Comparison of ENCODE assay signal across 16 cellular contexts in genomic region chr12:7905071-7905470, GRCh38. TPM values are rescaled to one million over a fixed set of nuclear protein-coding genes. Genes with fewer than 3 reads are reported as not detected.
DNase-seq lines count a peak whose midpoint lies in the region; ATAC-seq, FAIRE-seq and TF ChIP-seq lines count a peak whose summit lies in the region.
"Had no signal": no experiment of that assay in that cellular context is flagged by ENCODE, and none has a peak within 500 bp of the region (broad histone marks: within the 10 kb centered on the region; RNA-seq: fewer than 3 reads in every experiment).

No MANE protein-coding gene starts in this region.

- DNase-seq in HepG2 (ENCODE audit: low spot score) (no peak), right lobe of liver (no peak), PC-9 (peak in 1 of 2 experiments; percentile 64), glomerular endothelial cell (ENCODE audit: extremely low read depth, low read depth, low spot score) (peak; percentile 63), NOMO-1 (lab: John Stamatoyannopoulos, UW; ENCODE audit: unreplicated experiment in 2 of 2) (no peak), posterior vena cava (ENCODE audit: low spot score) (no peak), right cardiac atrium (no peak)
- DNase-seq: activated CD4-positive, alpha-beta T cell treated with anti-CD3 and anti-CD28 coated beads for 48 hours; lower lobe of right lung; pancreas; stimulated activated CD4-positive, alpha-beta T cell treated with anti-CD3 and anti-CD28 coated beads, Interleukin-4, amount 100 ng/mL, for 24 hours; stimulated activated naive CD8-positive, alpha-beta T cell treated with anti-CD3 and anti-CD28 coated beads, Interleukin-15, Interleukin-2, amounts not matched to agents 100 U/mL and 50 U/mL, for 24 hours had no signal

- ATAC-seq in HepG2: no peak
- no peak for ATAC-seq in right lobe of liver
- no peak for ATAC-seq in right cardiac atrium
- ATAC-seq in HG03135 (IDR thresholded peaks at IDR 0.05; ENCODE audit: unreplicated experiment): no peak
- ATAC-seq: pancreas; stimulated activated naive CD8-positive, alpha-beta T cell treated with anti-CD3 and anti-CD28 coated beads, Interleukin-15, Interleukin-2, amounts not matched to agents 100 U/mL and 50 U/mL, for 24 hours had no signal

- in situ Hi-C loops in HepG2 (cut with HindIII; ENCODE audit: extremely low pct_ligation_motif_present, low pct_unique_long_range_greater_than_20kb): no loop called here

- no peaks in the 10 kb centered on the region; the same call in 1 of the 2 replicates for H3K9me2 ChIP-seq in PC-9 (ENCODE audit: insufficient read depth)

- BruUV-seq in HepG2 (replicated peaks; lab: Mats Ljungman, UMichigan) (TSS peak; percentile 55), PC-9 (replicated peaks; lab: Mats Ljungman, UMichigan) (no TSS peak)

- WGBS in HepG2 (ENCODE audit: low lambda C conversion rate): 6% methylated on average over 1 of the region's 1 CpG
- 42% methylated on average over 1 of the region's 1 CpG for WGBS in right lobe of liver (ENCODE audit: insufficient coverage, low coverage, low lambda C conversion rate, missing lambda C conversion rate)
- 26% methylated on average over 1 of the region's 1 CpG for WGBS in right cardiac atrium

- TF ChIP-seq POLR2A in HepG2 (IDR thresholded peaks at IDR 0.05; ENCODE audit: insufficient read depth in 1 of 2, low read depth in 2 of 2, low read length in 2 of 2) (no peak), right lobe of liver (IDR thresholded peaks at IDR 0.05) (no peak)

- peak overlapping the region; percentile 26; the same call in 1 of the 2 replicates for H3K9ac ChIP-seq in HepG2 (ENCODE audit: insufficient read depth, low read depth, low read length)

- H4K20me1 ChIP-seq in HepG2 (ENCODE audit: insufficient read depth, low read length) (no peaks in the 10 kb centered on the region), PC-9 (ENCODE audit: insufficient read depth) (no peaks in the 10 kb centered on the region)

- no peak for FAIRE-seq in HepG2 (lab: Jason Lieb, UNC)
- FAIRE-seq: endometrium, pancreas had no signal

- no peaks in the 10 kb centered on the region for H3K36me3 ChIP-seq in HepG2 (replicated peaks in 1 of 2; ENCODE audit: control insufficient read depth in 1 of 2, insufficient read depth in 2 of 2, low read length in 2 of 2)
- H3K36me3 ChIP-seq in right lobe of liver: no peaks in the 10 kb centered on the region
- H3K36me3 ChIP-seq in PC-9 (ENCODE audit: low read depth): no peaks in the 10 kb centered on the region
- H3K36me3 ChIP-seq: ascending aorta, lower lobe of right lung, pancreas had no signal

- H3K4me1 ChIP-seq in HepG2 (ENCODE audit: insufficient read depth, low read length) (peaks cover 48% of the 10 kb centered on the region), right lobe of liver (peaks cover 0 to 2% (median 0%) of the 10 kb centered on the region in 4 donors), PC-9 (replicated peaks; ENCODE audit: insufficient read depth) (peaks cover 23% of the 10 kb centered on the region), right cardiac atrium (ENCODE audit: control insufficient read depth, insufficient read depth, low read length) (no peaks in the 10 kb centered on the region)
- H3K4me1 ChIP-seq: ascending aorta, lower lobe of right lung had no signal

- H3K79me2 ChIP-seq in HepG2 (ENCODE audit: insufficient read depth, low read length) (no peaks in the 10 kb centered on the region), PC-9 (ENCODE audit: low read depth) (no peaks in the 10 kb centered on the region)

- peak overlapping the region in 1 of 3 experiments; percentile 11; a peak in 1 of 6 replicates for H3K4me3 ChIP-seq in HepG2 (replicated peaks in 1 of 3; ENCODE audit: insufficient read depth in 1 of 3, low read depth in 2 of 3, low read length in 3 of 3)
- H3K4me3 ChIP-seq in right lobe of liver: no peak overlapping the region
- no peak overlapping the region for H3K4me3 ChIP-seq in PC-9
- H3K4me3 ChIP-seq in right cardiac atrium (ENCODE audit: low read length): no peak overlapping the region
- H3K4me3 ChIP-seq: ascending aorta, lower lobe of right lung, pancreas had no signal

- no peak for TF ChIP-seq RAD21 in HepG2 (CRISPR knock-in tag; IDR thresholded peaks at IDR 0.05)

- H2AFZ ChIP-seq in HepG2 (ENCODE audit: low read length) (no peak overlapping the region), PC-9 (no peak overlapping the region)

- no peaks in the 10 kb centered on the region for H3K27me3 ChIP-seq in HepG2 (ENCODE audit: control insufficient read depth in 1 of 2, insufficient read depth in 2 of 2, low read length in 2 of 2)
- no peaks in the 10 kb centered on the region for H3K27me3 ChIP-seq in right lobe of liver
- no peaks in the 10 kb centered on the region for H3K27me3 ChIP-seq in PC-9 (ENCODE audit: insufficient read depth, low read depth)
- no peaks in the 10 kb centered on the region for H3K27me3 ChIP-seq in right cardiac atrium (ENCODE audit: control insufficient read depth, insufficient read depth)
- H3K27me3 ChIP-seq: ascending aorta, pancreas had no signal

- peak overlapping the region; percentile 47 for H3K4me2 ChIP-seq in HepG2 (ENCODE audit: low read depth, low read length)
- H3K4me2 ChIP-seq in PC-9: peak overlapping the region; percentile 0; the same call in 1 of the 2 replicates

- TF ChIP-seq EP300 in HepG2 (IDR thresholded peaks at IDR 0.05; ENCODE audit: low read depth in 2 of 2, low read length in 2 of 2) (no peak), HepG2 (CRISPR knock-in tag; IDR thresholded peaks at IDR 0.05; ENCODE audit: borderline replicate concordance) (no peak)

- POLR2A ChIA-PET in HepG2 (lab: Yijun Ruan, JAX): interaction anchor here (1.0 to 4.8 kb wide), 3 partner anchors 14 to 108 kb away, joined by 3 to 58 read pairs (median 7); no protein-coding TSS in a partner anchor
- POLR2A ChIA-PET in PC-9 (lab: Charles Lee; ENCODE audit: unreplicated experiment): interaction anchor here (0.7 kb wide), 1 partner anchor 85 kb away, joined by 3 read pairs; no protein-coding TSS in a partner anchor

- H3F3A ChIP-seq in PC-9 (ENCODE audit: insufficient read depth, low read depth): peaks cover 24% of the 10 kb centered on the region; the same call in 1 of the 2 replicates

- no peaks in the 10 kb centered on the region for H3K9me3 ChIP-seq in HepG2 (ENCODE audit: low read length)
- H3K9me3 ChIP-seq in right lobe of liver: no peaks in the 10 kb centered on the region
- no peaks in the 10 kb centered on the region for H3K9me3 ChIP-seq in PC-9 (ENCODE audit: insufficient read depth, low read depth)
- no peaks in the 10 kb centered on the region for H3K9me3 ChIP-seq in right cardiac atrium (ENCODE audit: control insufficient read depth, low read length)
- H3K9me3 ChIP-seq: ascending aorta, lower lobe of right lung, pancreas had no signal

- no peak for TF ChIP-seq CTCF in HepG2 (CRISPR knock-in tag; IDR thresholded peaks at IDR 0.05)
- no peak for TF ChIP-seq CTCF in right lobe of liver (IDR thresholded peaks at IDR 0.05)
- no peak for TF ChIP-seq CTCF in PC-9 (conservative IDR thresholded peaks at IDR 0.05)

- intact Hi-C loops in HepG2 (cut with micrococcal nuclease; ENCODE audit: unreplicated experiment): no loop called here
- intact Hi-C loops in right lobe of liver (cut with DNase I): no loop called here
- intact Hi-C loops in PC-9 (cut with micrococcal nuclease; ENCODE audit: unreplicated experiment): no loop called here
- intact Hi-C loops in posterior vena cava (cut with DNase I): no loop called here
- intact Hi-C loops in right cardiac atrium (cut with DNase I): no loop called here

- CTCF ChIA-PET in HepG2 (lab: Yijun Ruan, JAX; ENCODE audit: low intra/inter-chr PET ratio, low total read pairs): no interaction called here
- CTCF ChIA-PET in PC-9 (lab: Charles Lee): interaction anchor here (1.0 to 1.1 kb wide), 2 partner anchors 18 to 189 kb away, joined by 5 to 8 read pairs; no protein-coding TSS in a partner anchor

- peak overlapping the region; percentile 78 for H3K27ac ChIP-seq in HepG2 (ENCODE audit: extremely low read length, insufficient read depth, low read length)
- no peak overlapping the region for H3K27ac ChIP-seq in right lobe of liver
- H3K27ac ChIP-seq in PC-9: no peak overlapping the region
- H3K27ac ChIP-seq in right cardiac atrium (ENCODE audit: low read length): no peak overlapping the region
- H3K27ac ChIP-seq: ascending aorta, lower lobe of right lung, pancreas had no signal

RNA-seq across cellular contexts. Expression of gene SLC2A3, which starts 30.9 kb away (rescaled TPM):
- total RNA-seq in HepG2 (2016; rRNA removed; fragmentation: Illumina TruSeq; extraction: Trizol) (22.6 and 39.3 TPM in 2 replicates), right lobe of liver (10 to 100 TPM in 2 of 6 experiments, 1 to 10 TPM in 4; 6.6 to 53.5 (median 8.4) TPM), PC-9 (2021) (24.9 and 26.2 TPM in 2 replicates), glomerular endothelial cell (21.3 and 25.8 TPM in 2 replicates), posterior vena cava (100 to 1,000 TPM in 1 of 2 donors, 10 to 100 TPM in 1; 74.3 to 103 TPM), right cardiac atrium (10 to 100 TPM; 18.5 to 29.9 (median 25.1) TPM)
- 4.1 and 6.1 TPM in 2 replicates for total RNA-seq in HepG2 (2016; cell fraction: cytosol; rRNA removed; fragmentation: Illumina TruSeq; extraction: Trizol; ENCODE audit: low read depth)
- total RNA-seq in HepG2 (2016; cell fraction: insoluble cytoplasmic fraction; rRNA removed; fragmentation: Illumina TruSeq; extraction: Trizol): 23.5 and 38.0 TPM in 2 replicates
- 8.7 and 10.8 TPM in 2 replicates for total RNA-seq in HepG2 (2016; cell fraction: membrane; rRNA removed; fragmentation: Illumina TruSeq; extraction: Trizol)
- 44.8 and 53.2 TPM in 2 replicates for total RNA-seq in HepG2 (2016; cell fraction: nucleus; rRNA removed; fragmentation: Illumina TruSeq; extraction: Trizol)
- polyA plus RNA-seq in HepG2 (2011; rRNA removed) (282 and 580 TPM in 2 replicates), right cardiac atrium (13.6 TPM)
- polyA plus RNA-seq in HepG2 (2011; cell fraction: cytosol; rRNA removed): 309 and 461 TPM in 2 replicates
- 109 and 185 TPM in 2 replicates for polyA plus RNA-seq in HepG2 (2011; cell fraction: nucleus; rRNA removed)
- polyA plus RNA-seq in HepG2 (2012): 113 and 491 TPM in 2 replicates
- 1.8 and 2.1 TPM in 2 replicates for polyA plus RNA-seq in HepG2 (2016; cell fraction: cytosol; fragmentation: Illumina TruSeq; extraction: Trizol; ENCODE audit: low read depth)
- polyA plus RNA-seq in HepG2 (2016; cell fraction: insoluble cytoplasmic fraction; fragmentation: Illumina TruSeq; extraction: Trizol; ENCODE audit: low read depth): 10.2 and 12.0 TPM in 2 replicates
- 3.1 and 4.6 TPM in 2 replicates for polyA plus RNA-seq in HepG2 (2016; cell fraction: membrane; fragmentation: Illumina TruSeq; extraction: Trizol; ENCODE audit: low read depth)
- 49.3 and 51.9 TPM in 2 replicates for polyA plus RNA-seq in HepG2 (2016; cell fraction: nucleus; fragmentation: Illumina TruSeq; extraction: Trizol; ENCODE audit: insufficient read depth, low read depth)
- polyA minus RNA-seq in HepG2 (2011; rRNA and poly(A)+ RNA removed; ENCODE audit: low replicate concordance): 79.9 and 1,387 TPM in 2 replicates
- polyA minus RNA-seq in HepG2 (2011; cell fraction: cytosol; rRNA and poly(A)+ RNA removed): 227 and 431 TPM in 2 replicates
- 200 and 331 TPM in 2 replicates for polyA minus RNA-seq in HepG2 (2011; cell fraction: nucleus; rRNA and poly(A)+ RNA removed)

RNA-seq across cellular contexts. Expression of gene SLC2A14, which starts 32.4 kb away (rescaled TPM):
- total RNA-seq in HepG2 (2016; rRNA removed; fragmentation: Illumina TruSeq; extraction: Trizol): 6.6 and 7.7 TPM in 2 replicates
- total RNA-seq in HepG2 (2016; cell fraction: cytosol; rRNA removed; fragmentation: Illumina TruSeq; extraction: Trizol; ENCODE audit: low read depth): 3.1 and 3.3 TPM in 2 replicates
- total RNA-seq in HepG2 (2016; cell fraction: insoluble cytoplasmic fraction; rRNA removed; fragmentation: Illumina TruSeq; extraction: Trizol): 4.0 and 7.7 TPM in 2 replicates
- total RNA-seq in HepG2 (2016; cell fraction: membrane; rRNA removed; fragmentation: Illumina TruSeq; extraction: Trizol): 3.2 TPM in 2 replicates
- total RNA-seq in HepG2 (2016; cell fraction: nucleus; rRNA removed; fragmentation: Illumina TruSeq; extraction: Trizol): 7.9 and 9.0 TPM in 2 replicates
- 30.5 and 39.0 TPM in 2 replicates for polyA plus RNA-seq in HepG2 (2011; rRNA removed)
- 24.0 and 28.8 TPM in 2 replicates for polyA plus RNA-seq in HepG2 (2011; cell fraction: cytosol; rRNA removed)
- polyA plus RNA-seq in HepG2 (2011; cell fraction: nucleus; rRNA removed): 49.2 and 50.3 TPM in 2 replicates
- polyA plus RNA-seq in HepG2 (2012): 11.2 and 16.0 TPM in 2 replicates
- polyA plus RNA-seq in HepG2 (2016; cell fraction: cytosol; fragmentation: Illumina TruSeq; extraction: Trizol; ENCODE audit: low read depth): 0.50 and 0.70 TPM in 2 replicates
- 4.1 and 5.4 TPM in 2 replicates for polyA plus RNA-seq in HepG2 (2016; cell fraction: insoluble cytoplasmic fraction; fragmentation: Illumina TruSeq; extraction: Trizol; ENCODE audit: low read depth)
- 1.4 and 1.5 TPM in 2 replicates for polyA plus RNA-seq in HepG2 (2016; cell fraction: membrane; fragmentation: Illumina TruSeq; extraction: Trizol; ENCODE audit: low read depth)
- 21.8 and 24.7 TPM in 2 replicates for polyA plus RNA-seq in HepG2 (2016; cell fraction: nucleus; fragmentation: Illumina TruSeq; extraction: Trizol; ENCODE audit: insufficient read depth, low read depth)
- 0.09 and 35.8 TPM in 2 replicates for polyA minus RNA-seq in HepG2 (2011; rRNA and poly(A)+ RNA removed; ENCODE audit: low replicate concordance)
- 11.6 and 14.8 TPM in 2 replicates for polyA minus RNA-seq in HepG2 (2011; cell fraction: cytosol; rRNA and poly(A)+ RNA removed)
- 25.6 and 26.0 TPM in 2 replicates for polyA minus RNA-seq in HepG2 (2011; cell fraction: nucleus; rRNA and poly(A)+ RNA removed)
- total RNA-seq in right lobe of liver: 100 to 1,000 TPM in 1 of 6 experiments, 1 to 10 TPM in 2, under 1 TPM in 3; 0.18 to 110 (median 0.95) TPM
- 0.13 TPM in 1 of 2 replicates, not detected in the other for total RNA-seq in PC-9 (2021)
- total RNA-seq in glomerular endothelial cell: not detected in 2 replicates
- 1 to 10 TPM in 1 of 2 donors, not detected in 1; 2.4 TPM for total RNA-seq in posterior vena cava
- total RNA-seq in right cardiac atrium: 1 to 10 TPM in 1 of 4 donors, not detected in 3; 1.4 TPM
- polyA plus RNA-seq in right cardiac atrium: not detected
- total RNA-seq: ascending aorta; lower lobe of right lung; T-helper 1 cell treated with Interleukin-12 subunit alpha and Interleukin-12 subunit beta and Interleukin-4 antibody, amounts not matched to agents 30 ng/mL and 1 ng/mL, for 36 hours had no signal
